8 cellular contexts compared by ENCODE assay signal in the genomic region with DNA sequence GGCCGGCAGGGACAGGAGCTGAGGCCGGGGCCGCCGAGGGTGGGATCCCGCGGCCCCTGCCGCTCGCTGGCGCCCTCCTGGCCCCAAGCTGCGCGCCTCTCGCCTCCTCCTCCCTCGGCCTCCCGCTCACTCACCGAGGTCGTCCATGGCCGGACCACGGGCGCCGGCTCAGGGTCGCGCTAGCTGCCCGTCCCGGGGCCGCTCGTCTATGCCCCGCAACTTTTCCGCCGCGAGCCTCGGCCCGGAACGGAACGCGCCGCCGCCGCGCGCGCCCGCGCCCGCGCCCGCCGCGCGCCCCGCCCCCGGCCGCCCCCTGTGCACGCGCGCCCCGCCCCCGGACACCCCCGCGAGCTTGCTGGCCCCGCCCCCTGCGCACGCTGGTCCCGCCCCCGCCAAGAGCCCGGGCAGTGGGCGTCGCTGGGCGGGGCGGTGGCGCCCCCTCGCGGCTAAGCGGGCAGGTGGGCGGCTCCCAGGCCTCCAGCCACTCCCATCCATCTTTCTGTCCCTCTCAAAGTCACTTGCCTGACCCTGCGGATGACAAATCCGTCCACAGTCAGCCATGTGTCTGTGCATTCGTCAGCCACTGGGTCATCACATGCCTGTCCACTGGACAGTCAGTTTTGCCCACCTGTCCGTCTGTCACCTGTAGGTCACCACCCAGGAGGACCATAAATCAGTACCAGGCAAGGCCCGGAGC. TPM values are rescaled to one million over a fixed set of nuclear protein-coding genes. Genes with fewer than 3 reads are reported as not detected.
DNase-seq lines count a peak whose midpoint lies in the region; ATAC-seq, FAIRE-seq and TF ChIP-seq lines count a peak whose summit lies in the region.

PXN (minus strand) TSS at position 248 of the 697 bp plus-strand sequence; CDS start at position 147, 101 bp downstream.

- intact Hi-C loops in activated CD8-positive, alpha-beta T cell treated with anti-CD3 and anti-CD28 coated beads for 36 hours (cut with micrococcal nuclease): loop anchor here (1.0 kb wide), 1 partner anchor 39 kb away; no protein-coding TSS in a partner anchor

- peak within 1 kb of the TSS; percentile 79 for H3K27ac Mint-ChIP-seq in activated CD8-positive, alpha-beta T cell treated with anti-CD3 and anti-CD28 coated beads for 36 hours

- H3K4me1 ChIP-seq in A549 (peaks cover 42% of the 10 kb centered on the region), lung (ENCODE audit: control insufficient read depth in 2 of 2, insufficient read depth in 2 of 2, low read length in 2 of 2) (peaks cover 13 to 27% of the 10 kb centered on the region in 2 donors)

- H3K4me1 Mint-ChIP-seq in activated CD8-positive, alpha-beta T cell treated with anti-CD3 and anti-CD28 coated beads for 36 hours (ENCODE audit: low read depth): peaks cover 45% of the 10 kb centered on the region

- TF ChIP-seq CTCF in A549 (IDR thresholded peaks at IDR 0.05) (peak; percentile 90), lung (IDR thresholded peaks at IDR 0.05; ENCODE audit: control extremely low read depth, extremely low read depth) (peak; percentile 78)
- TF ChIP-seq CTCF in activated CD8-positive, alpha-beta T cell treated with anti-CD3 and anti-CD28 coated beads for 36 hours (IDR thresholded peaks at IDR 0.05): peak; percentile 71

- FAIRE-seq in A549 (lab: Jason Lieb, UNC): no peak

- H3K36me3 ChIP-seq in lung (ENCODE audit: control insufficient read depth in 2 of 2, insufficient read depth in 2 of 2, low read length in 2 of 2): no peaks in the 10 kb centered on the region

- peak within 1 kb of the TSS; percentile 99 for H3K27ac ChIP-seq in A549
- peak within 1 kb of the TSS; percentile 87 to 95 for H3K27ac ChIP-seq in lung (ENCODE audit: low read depth in 1 of 2, low read length in 1 of 2)

- no peaks in the 10 kb centered on the region for H3K9me3 ChIP-seq in A549
- H3K9me3 ChIP-seq in lung (ENCODE audit: control insufficient read depth in 2 of 2, insufficient read depth in 1 of 2, low read length in 1 of 2): no peaks in the 10 kb centered on the region

- TF ChIP-seq POLR2A in A549 (IDR thresholded peaks at IDR 0.05; ENCODE audit: low read length): peak; percentile 67

- CTCF ChIA-PET in A549 (lab: Yijun Ruan, JAX): interaction anchor here (0.7 to 43.7 kb wide), 26 partner anchors 8 to 162 kb away, joined by 3 to 1367 read pairs (median 4); partner anchors contain the start of genes RNU4-2 and RPLP0
- CTCF ChIA-PET in activated CD8-positive, alpha-beta T cell treated with anti-CD3 and anti-CD28 coated beads for 36 hours (lab: Charles Lee): interaction anchor here (0.7 to 25.9 kb wide), 17 partner anchors 11 to 154 kb away, joined by 3 to 749 read pairs (median 7); partner anchors contain the start of genes RNU4-1, RNU4-2 and RPLP0

- TF ChIP-seq EP300 in A549 (IDR thresholded peaks at IDR 0.05): no peak

- H3K27me3 Mint-ChIP-seq in activated CD8-positive, alpha-beta T cell treated with anti-CD3 and anti-CD28 coated beads for 36 hours: no peaks in the 10 kb centered on the region

- DNase-seq in A549 (ENCODE audit: low read depth in 1 of 2, low spot score in 1 of 2) (peak; percentile 76 to 87), NCI-H748 treated with DMSO at 0.1 percent for 48 hours (lab: John Stamatoyannopoulos, UW) (peak; percentile 66), ecto neural progenitor cell (ENCODE audit: low spot score) (peak; percentile 96), lung (ENCODE audit: low spot score) (peak; percentile 84)
- DNase-seq in activated CD8-positive, alpha-beta T cell treated with anti-CD3 and anti-CD28 coated beads for 36 hours: peak; percentile 88
- peak; percentile 80 to 91 (median 88) for DNase-seq in stimulated activated CD4-positive, alpha-beta T cell treated with anti-CD3 and anti-CD28 coated beads, TNF-alpha, amount 100 ng/mL, for 4 hours (ENCODE audit: low read depth in 3 of 3)

- H3K27me3 ChIP-seq in lung (ENCODE audit: control insufficient read depth, insufficient read depth): no peaks in the 10 kb centered on the region

- ATAC-seq in A549 (peak; percentile 82 to 87), GM18868 (IDR thresholded peaks at IDR 0.05; ENCODE audit: unreplicated experiment) (peak; percentile 76), HG03159 (IDR thresholded peaks at IDR 0.05; ENCODE audit: unreplicated experiment) (peak; percentile 76), lung (ENCODE audit: insufficient read depth, low FRiP score) (peak; percentile 93)
- peak; percentile 82 for ATAC-seq in activated CD8-positive, alpha-beta T cell treated with anti-CD3 and anti-CD28 coated beads for 36 hours

- H3K36me3 Mint-ChIP-seq in activated CD8-positive, alpha-beta T cell treated with anti-CD3 and anti-CD28 coated beads for 36 hours (ENCODE audit: low read depth): no peaks in the 10 kb centered on the region

- TF ChIP-seq RAD21 in A549 (conservative IDR thresholded peaks at IDR 0.05 in 1 of 2, IDR thresholded peaks at IDR 0.05 in 1 of 2): peak; percentile 92 to 98

- peak within 1 kb of the TSS; percentile 78 for H3K4me3 Mint-ChIP-seq in activated CD8-positive, alpha-beta T cell treated with anti-CD3 and anti-CD28 coated beads for 36 hours

- peak within 1 kb of the TSS; percentile 100 for H3K4me2 ChIP-seq in A549

- POLR2A ChIA-PET in A549 (lab: Yijun Ruan, JAX): interaction anchor here (1.3 to 4.5 kb wide), 5 partner anchors 26 to 64 kb away, joined by 5 to 62 read pairs (median 32); partner anchors contain the start of genes RNU4-2 and RPLP0
- POLR2A ChIA-PET in activated CD8-positive, alpha-beta T cell treated with anti-CD3 and anti-CD28 coated beads for 36 hours (lab: Charles Lee): interaction anchor here (0.6 to 12.6 kb wide), 16 partner anchors 8 to 203 kb away, joined by 3 to 207 read pairs (median 4); partner anchors contain the start of genes RAB35, RNU4-1, RNU4-2 and RPLP0

- H3K9me3 Mint-ChIP-seq in activated CD8-positive, alpha-beta T cell treated with anti-CD3 and anti-CD28 coated beads for 36 hours: no peaks in the 10 kb centered on the region

- H3K4me3 ChIP-seq in A549 (peak within 1 kb of the TSS; percentile 99), lung (peak within 1 kb of the TSS; percentile 75)

- WGBS in A549 (ENCODE audit: missing lambda C conversion rate): 5% methylated on average over 27 of the region's 79 CpGs
- 1 to 5% methylated on average over 37 to 79 of the region's 79 CpGs for WGBS in lung, 2 donors

TF ChIP-seq in A549, 52 proteins besides CTCF, POLR2A, EP300 and RAD21 (continues in another document):
- TF ChIP-seq MYC (IDR thresholded peaks at IDR 0.05; ENCODE audit: borderline replicate concordance, low read length) (no peak), KDM5A (IDR thresholded peaks at IDR 0.05) (no peak), KDM1A (IDR thresholded peaks at IDR 0.05; ENCODE audit: low read depth) (no peak), ATOH8 (CRISPR knock-in tag; IDR thresholded peaks at IDR 0.05; ENCODE audit: low read depth) (no peak), FOSB (CRISPR knock-in tag; IDR thresholded peaks at IDR 0.05) (no peak), MAZ (IDR thresholded peaks at IDR 0.05; ENCODE audit: borderline replicate concordance, low read depth, low read length) (no peak), FOXS1 (CRISPR knock-in tag; IDR thresholded peaks at IDR 0.05) (no peak), MAX (IDR thresholded peaks at IDR 0.05) (peak; percentile 69), RNF2 (IDR thresholded peaks at IDR 0.05; ENCODE audit: borderline replicate concordance, low read depth) (no peak), RFX5 (IDR thresholded peaks at IDR 0.05) (no peak), JUNB (IDR thresholded peaks at IDR 0.05) (no peak), CHD2 (IDR thresholded peaks at IDR 0.05; ENCODE audit: low read length, partially characterized antibody) (no peak)
- TF ChIP-seq, protein P1, sequence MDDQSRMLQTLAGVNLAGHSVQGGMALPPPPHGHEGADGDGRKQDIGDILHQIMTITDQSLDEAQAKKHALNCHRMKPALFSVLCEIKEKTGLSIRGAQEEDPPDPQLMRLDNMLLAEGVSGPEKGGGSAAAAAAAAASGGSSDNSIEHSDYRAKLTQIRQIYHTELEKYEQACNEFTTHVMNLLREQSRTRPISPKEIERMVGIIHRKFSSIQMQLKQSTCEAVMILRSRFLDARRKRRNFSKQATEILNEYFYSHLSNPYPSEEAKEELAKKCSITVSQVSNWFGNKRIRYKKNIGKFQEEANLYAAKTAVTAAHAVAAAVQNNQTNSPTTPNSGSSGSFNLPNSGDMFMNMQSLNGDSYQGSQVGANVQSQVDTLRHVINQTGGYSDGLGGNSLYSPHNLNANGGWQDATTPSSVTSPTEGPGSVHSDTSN (IDR thresholded peaks at IDR 0.05): no peak
- TF ChIP-seq, protein P2, sequence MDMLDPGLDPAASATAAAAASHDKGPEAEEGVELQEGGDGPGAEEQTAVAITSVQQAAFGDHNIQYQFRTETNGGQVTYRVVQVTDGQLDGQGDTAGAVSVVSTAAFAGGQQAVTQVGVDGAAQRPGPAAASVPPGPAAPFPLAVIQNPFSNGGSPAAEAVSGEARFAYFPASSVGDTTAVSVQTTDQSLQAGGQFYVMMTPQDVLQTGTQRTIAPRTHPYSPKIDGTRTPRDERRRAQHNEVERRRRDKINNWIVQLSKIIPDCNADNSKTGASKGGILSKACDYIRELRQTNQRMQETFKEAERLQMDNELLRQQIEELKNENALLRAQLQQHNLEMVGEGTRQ (IDR thresholded peaks at IDR 0.05): 0 out of 2 replicates have a peak, but pooled peaks have one; percentile 10

RNA-seq across cellular contexts. Expression of gene PXN, which starts in this region (rescaled TPM):
- polyA plus RNA-seq in A549 (2011; rRNA removed): 40.1 and 62.8 TPM in 2 replicates
- 67.2 and 97.2 TPM in 2 replicates for polyA plus RNA-seq in A549 (2012; cell fraction: cytosol; rRNA removed)
- polyA plus RNA-seq in A549 (2012; cell fraction: nucleus; rRNA removed): 165 and 170 TPM in 2 replicates
- polyA plus RNA-seq in A549 (2017; fragmentation: RNase III; extraction: RNeasy Plus Mini Kit Qiagen cat#74134 plus additional on column Dnase treatment): 97.0 to 102 TPM (median 98.6 TPM) in 3 replicates
- polyA minus RNA-seq in A549 (2011; rRNA and poly(A)+ RNA removed): 44.1 and 64.3 TPM in 2 replicates
- 10 to 100 TPM; 40.2 to 45.3 TPM for total RNA-seq in activated CD8-positive, alpha-beta T cell treated with anti-CD3 and anti-CD28 coated beads for 36 hours
- total RNA-seq in lung: 100 to 1,000 TPM in 1 of 2 donors, 10 to 100 TPM in 1; 81.1 to 117 TPM
- polyA plus RNA-seq in lung: 10 to 100 TPM; 81.3 to 100.0 TPM

Comparison
In these comparisons a context has a peak if more than half of its experiments do, and no peak if none do; other contexts are left out.
1. Peak in every context shown above with its lines: DNase-seq, ATAC-seq, H3K4me3 ChIP-seq and H3K27ac ChIP-seq.